ENCODE assay signal across 1 cellular context in the genomic region with DNA sequence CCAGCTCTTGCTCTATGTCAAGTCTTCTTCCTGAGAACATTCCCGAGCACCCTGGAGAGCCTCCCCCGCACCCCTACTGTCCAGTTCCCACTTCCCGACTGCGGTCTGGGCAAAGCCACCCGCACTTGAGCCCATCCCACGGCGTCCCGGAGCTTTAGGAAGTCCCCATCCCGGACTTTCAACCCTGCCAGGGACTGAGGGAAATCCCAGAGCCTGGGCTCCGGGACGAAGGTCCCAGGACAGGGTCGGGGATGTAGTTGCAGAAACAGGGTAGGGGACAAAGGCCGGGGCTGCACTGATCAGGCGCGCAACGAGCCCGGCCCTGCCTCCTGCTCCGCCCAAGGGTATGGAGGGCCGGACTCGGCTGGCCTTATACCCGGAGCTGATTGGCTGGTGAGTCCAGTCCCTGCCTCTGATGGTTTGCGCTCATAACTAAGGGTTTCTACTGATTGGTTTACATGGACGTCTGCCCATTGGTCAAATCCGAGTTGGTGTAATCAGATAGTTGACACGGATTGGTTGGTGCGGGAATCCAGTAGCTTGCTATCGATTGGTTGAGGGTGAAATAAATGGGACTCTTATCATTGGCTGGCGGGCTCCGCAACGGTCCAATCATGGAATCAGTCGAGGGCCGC.
TF ChIP-seq lines count a peak whose summit lies in the region.

No MANE protein-coding gene starts in this region.

TF ChIP-seq in HepG2, 621 proteins besides CTCF, POLR2A, EP300 and RAD21 (continued from another document and continues in another):
- TF ChIP-seq HNRNPL (IDR thresholded peaks at IDR 0.05; ENCODE audit: low read depth, low read length) (0 out of 2 replicates have a peak, but pooled peaks have one; percentile 76), THAP11 (CRISPR knock-in tag; IDR thresholded peaks at IDR 0.05) (peak; percentile 56; the same call in 1 of the 2 replicates), SP4 (CRISPR knock-in tag; IDR thresholded peaks at IDR 0.05) (no peak), ZNF430 (CRISPR knock-in tag; IDR thresholded peaks at IDR 0.05) (peak; percentile 82; the same call in 1 of the 2 replicates), SP5 (CRISPR knock-in tag; IDR thresholded peaks at IDR 0.05; ENCODE audit: borderline replicate concordance, low read depth) (peak; percentile 91), ZSCAN25 (CRISPR knock-in tag; IDR thresholded peaks at IDR 0.05) (peak; percentile 78; the same call in 1 of the 2 replicates), NR2F2 (IDR thresholded peaks at IDR 0.05; ENCODE audit: borderline replicate concordance, low read depth) (peak; percentile 39; the same call in 1 of the 2 replicates), PRDM15 (CRISPR knock-in tag; IDR thresholded peaks at IDR 0.05) (peak; percentile 84), ADNP (CRISPR knock-in tag; IDR thresholded peaks at IDR 0.05) (no peak), ZNF343 (CRISPR knock-in tag; IDR thresholded peaks at IDR 0.05) (peak; percentile 2; the same call in 1 of the 2 replicates), SCMH1 (CRISPR knock-in tag; IDR thresholded peaks at IDR 0.05; ENCODE audit: borderline replicate concordance) (no peak), BORCS8-MEF2B (CRISPR knock-in tag; IDR thresholded peaks at IDR 0.05) (no peak), CHD4 (IDR thresholded peaks at IDR 0.05; ENCODE audit: borderline replicate concordance, low read length) (no peak), CCDC6 (CRISPR knock-in tag; IDR thresholded peaks at IDR 0.05) (no peak), PHF20 (CRISPR knock-in tag; IDR thresholded peaks at IDR 0.05) (no peak), IRF2 (CRISPR knock-in tag; IDR thresholded peaks at IDR 0.05) (peak; percentile 48; the same call in 1 of the 2 replicates), RARG (CRISPR knock-in tag; IDR thresholded peaks at IDR 0.05; ENCODE audit: low read depth) (no peak), MYC (CRISPR knock-in tag; IDR thresholded peaks at IDR 0.05; ENCODE audit: borderline replicate concordance) (no peak; the same call in 1 of the 2 replicates), NR2F6 (IDR thresholded peaks at IDR 0.05) (peak; percentile 66; the same call in 1 of the 2 replicates), NR2F6 (CRISPR knock-in tag; IDR thresholded peaks at IDR 0.05) (peak; percentile 71), ZNF558 (CRISPR knock-in tag; IDR thresholded peaks at IDR 0.05; ENCODE audit: borderline replicate concordance) (no peak), PAX8 (CRISPR knock-in tag; IDR thresholded peaks at IDR 0.05; ENCODE audit: borderline replicate concordance) (no peak), ZNF530 (CRISPR knock-in tag; IDR thresholded peaks at IDR 0.05; ENCODE audit: low read depth) (no peak), LBX2 (CRISPR knock-in tag; IDR thresholded peaks at IDR 0.05; ENCODE audit: borderline replicate concordance) (no peak), SMAD9 (CRISPR knock-in tag; IDR thresholded peaks at IDR 0.05) (no peak), HOXD1 (CRISPR knock-in tag; IDR thresholded peaks at IDR 0.05) (no peak), ZNF496 (CRISPR knock-in tag; IDR thresholded peaks at IDR 0.05; ENCODE audit: insufficient replicate concordance) (no peak), TARDBP (CRISPR knock-in tag; IDR thresholded peaks at IDR 0.05) (peak; percentile 68; the same call in 1 of the 2 replicates), ZNF75D (CRISPR knock-in tag; IDR thresholded peaks at IDR 0.05; ENCODE audit: borderline replicate concordance) (no peak), HIVEP1 (CRISPR knock-in tag; IDR thresholded peaks at IDR 0.05) (peak; percentile 100), FOSL2 (CRISPR knock-in tag; IDR thresholded peaks at IDR 0.05) (no peak), ZNF7 (CRISPR knock-in tag; IDR thresholded peaks at IDR 0.05) (no peak)
- TF ChIP-seq, protein P1, sequence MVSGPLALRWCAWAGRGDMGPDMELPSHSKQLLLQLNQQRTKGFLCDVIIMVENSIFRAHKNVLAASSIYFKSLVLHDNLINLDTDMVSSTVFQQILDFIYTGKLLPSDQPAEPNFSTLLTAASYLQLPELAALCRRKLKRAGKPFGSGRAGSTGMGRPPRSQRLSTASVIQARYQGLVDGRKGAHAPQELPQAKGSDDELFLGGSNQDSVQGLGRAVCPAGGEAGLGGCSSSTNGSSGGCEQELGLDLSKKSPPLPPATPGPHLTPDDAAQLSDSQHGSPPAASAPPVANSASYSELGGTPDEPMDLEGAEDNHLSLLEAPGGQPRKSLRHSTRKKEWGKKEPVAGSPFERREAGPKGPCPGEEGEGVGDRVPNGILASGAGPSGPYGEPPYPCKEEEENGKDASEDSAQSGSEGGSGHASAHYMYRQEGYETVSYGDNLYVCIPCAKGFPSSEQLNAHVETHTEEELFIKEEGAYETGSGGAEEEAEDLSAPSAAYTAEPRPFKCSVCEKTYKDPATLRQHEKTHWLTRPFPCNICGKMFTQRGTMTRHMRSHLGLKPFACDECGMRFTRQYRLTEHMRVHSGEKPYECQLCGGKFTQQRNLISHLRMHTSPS (CRISPR knock-in tag; IDR thresholded peaks at IDR 0.05; ENCODE audit: low read depth), result 0 out of 2 replicates have a peak, but pooled peaks have one; percentile 25
- TF ChIP-seq, protein P2, sequence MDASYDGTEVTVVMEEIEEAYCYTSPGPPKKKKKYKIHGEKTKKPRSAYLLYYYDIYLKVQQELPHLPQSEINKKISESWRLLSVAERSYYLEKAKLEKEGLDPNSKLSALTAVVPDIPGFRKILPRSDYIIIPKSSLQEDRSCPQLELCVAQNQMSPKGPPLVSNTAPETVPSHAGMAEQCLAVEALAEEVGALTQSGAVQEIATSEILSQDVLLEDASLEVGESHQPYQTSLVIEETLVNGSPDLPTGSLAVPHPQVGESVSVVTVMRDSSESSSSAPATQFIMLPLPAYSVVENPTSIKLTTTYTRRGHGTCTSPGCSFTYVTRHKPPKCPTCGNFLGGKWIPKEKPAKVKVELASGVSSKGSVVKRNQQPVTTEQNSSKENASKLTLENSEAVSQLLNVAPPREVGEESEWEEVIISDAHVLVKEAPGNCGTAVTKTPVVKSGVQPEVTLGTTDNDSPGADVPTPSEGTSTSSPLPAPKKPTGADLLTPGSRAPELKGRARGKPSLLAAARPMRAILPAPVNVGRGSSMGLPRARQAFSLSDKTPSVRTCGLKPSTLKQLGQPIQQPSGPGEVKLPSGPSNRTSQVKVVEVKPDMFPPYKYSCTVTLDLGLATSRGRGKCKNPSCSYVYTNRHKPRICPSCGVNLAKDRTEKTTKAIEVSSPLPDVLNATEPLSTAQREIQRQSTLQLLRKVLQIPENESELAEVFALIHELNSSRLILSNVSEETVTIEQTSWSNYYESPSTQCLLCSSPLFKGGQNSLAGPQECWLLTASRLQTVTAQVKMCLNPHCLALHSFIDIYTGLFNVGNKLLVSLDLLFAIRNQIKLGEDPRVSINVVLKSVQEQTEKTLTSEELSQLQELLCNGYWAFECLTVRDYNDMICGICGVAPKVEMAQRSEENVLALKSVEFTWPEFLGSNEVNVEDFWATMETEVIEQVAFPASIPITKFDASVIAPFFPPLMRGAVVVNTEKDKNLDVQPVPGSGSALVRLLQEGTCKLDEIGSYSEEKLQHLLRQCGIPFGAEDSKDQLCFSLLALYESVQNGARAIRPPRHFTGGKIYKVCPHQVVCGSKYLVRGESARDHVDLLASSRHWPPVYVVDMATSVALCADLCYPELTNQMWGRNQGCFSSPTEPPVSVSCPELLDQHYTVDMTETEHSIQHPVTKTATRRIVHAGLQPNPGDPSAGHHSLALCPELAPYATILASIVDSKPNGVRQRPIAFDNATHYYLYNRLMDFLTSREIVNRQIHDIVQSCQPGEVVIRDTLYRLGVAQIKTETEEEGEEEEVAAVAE (CRISPR knock-in tag; IDR thresholded peaks at IDR 0.05; ENCODE audit: borderline replicate concordance), result 0 out of 2 replicates have a peak, but pooled peaks have one; percentile 82
- TF ChIP-seq, protein P3, sequence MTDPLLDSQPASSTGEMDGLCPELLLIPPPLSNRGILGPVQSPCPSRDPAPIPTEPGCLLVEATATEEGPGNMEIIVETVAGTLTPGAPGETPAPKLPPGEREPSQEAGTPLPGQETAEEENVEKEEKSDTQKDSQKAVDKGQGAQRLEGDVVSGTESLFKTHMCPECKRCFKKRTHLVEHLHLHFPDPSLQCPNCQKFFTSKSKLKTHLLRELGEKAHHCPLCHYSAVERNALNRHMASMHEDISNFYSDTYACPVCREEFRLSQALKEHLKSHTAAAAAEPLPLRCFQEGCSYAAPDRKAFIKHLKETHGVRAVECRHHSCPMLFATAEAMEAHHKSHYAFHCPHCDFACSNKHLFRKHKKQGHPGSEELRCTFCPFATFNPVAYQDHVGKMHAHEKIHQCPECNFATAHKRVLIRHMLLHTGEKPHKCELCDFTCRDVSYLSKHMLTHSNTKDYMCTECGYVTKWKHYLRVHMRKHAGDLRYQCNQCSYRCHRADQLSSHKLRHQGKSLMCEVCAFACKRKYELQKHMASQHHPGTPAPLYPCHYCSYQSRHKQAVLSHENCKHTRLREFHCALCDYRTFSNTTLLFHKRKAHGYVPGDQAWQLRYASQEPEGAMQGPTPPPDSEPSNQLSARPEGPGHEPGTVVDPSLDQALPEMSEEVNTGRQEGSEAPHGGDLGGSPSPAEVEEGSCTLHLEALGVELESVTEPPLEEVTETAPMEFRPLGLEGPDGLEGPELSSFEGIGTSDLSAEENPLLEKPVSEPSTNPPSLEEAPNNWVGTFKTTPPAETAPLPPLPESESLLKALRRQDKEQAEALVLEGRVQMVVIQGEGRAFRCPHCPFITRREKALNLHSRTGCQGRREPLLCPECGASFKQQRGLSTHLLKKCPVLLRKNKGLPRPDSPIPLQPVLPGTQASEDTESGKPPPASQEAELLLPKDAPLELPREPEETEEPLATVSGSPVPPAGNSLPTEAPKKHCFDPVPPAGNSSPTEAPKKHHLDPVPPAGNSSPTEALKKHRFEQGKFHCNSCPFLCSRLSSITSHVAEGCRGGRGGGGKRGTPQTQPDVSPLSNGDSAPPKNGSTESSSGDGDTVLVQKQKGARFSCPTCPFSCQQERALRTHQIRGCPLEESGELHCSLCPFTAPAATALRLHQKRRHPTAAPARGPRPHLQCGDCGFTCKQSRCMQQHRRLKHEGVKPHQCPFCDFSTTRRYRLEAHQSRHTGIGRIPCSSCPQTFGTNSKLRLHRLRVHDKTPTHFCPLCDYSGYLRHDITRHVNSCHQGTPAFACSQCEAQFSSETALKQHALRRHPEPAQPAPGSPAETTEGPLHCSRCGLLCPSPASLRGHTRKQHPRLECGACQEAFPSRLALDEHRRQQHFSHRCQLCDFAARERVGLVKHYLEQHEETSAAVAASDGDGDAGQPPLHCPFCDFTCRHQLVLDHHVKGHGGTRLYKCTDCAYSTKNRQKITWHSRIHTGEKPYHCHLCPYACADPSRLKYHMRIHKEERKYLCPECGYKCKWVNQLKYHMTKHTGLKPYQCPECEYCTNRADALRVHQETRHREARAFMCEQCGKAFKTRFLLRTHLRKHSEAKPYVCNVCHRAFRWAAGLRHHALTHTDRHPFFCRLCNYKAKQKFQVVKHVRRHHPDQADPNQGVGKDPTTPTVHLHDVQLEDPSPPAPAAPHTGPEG (CRISPR knock-in tag; IDR thresholded peaks at IDR 0.05), result no peak
- TF ChIP-seq, protein P4, sequence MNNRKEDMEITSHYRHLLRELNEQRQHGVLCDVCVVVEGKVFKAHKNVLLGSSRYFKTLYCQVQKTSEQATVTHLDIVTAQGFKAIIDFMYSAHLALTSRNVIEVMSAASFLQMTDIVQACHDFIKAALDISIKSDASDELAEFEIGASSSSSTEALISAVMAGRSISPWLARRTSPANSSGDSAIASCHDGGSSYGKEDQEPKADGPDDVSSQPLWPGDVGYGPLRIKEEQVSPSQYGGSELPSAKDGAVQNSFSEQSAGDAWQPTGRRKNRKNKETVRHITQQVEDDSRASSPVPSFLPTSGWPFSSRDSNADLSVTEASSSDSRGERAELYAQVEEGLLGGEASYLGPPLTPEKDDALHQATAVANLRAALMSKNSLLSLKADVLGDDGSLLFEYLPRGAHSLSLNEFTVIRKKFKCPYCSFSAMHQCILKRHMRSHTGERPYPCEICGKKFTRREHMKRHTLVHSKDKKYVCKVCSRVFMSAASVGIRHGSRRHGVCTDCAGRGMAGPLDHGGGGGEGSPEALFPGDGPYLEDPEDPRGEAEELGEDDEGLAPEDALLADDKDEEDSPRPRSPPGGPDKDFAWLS (CRISPR knock-in tag; IDR thresholded peaks at IDR 0.05; ENCODE audit: borderline replicate concordance), result no peak
- TF ChIP-seq, protein P5, sequence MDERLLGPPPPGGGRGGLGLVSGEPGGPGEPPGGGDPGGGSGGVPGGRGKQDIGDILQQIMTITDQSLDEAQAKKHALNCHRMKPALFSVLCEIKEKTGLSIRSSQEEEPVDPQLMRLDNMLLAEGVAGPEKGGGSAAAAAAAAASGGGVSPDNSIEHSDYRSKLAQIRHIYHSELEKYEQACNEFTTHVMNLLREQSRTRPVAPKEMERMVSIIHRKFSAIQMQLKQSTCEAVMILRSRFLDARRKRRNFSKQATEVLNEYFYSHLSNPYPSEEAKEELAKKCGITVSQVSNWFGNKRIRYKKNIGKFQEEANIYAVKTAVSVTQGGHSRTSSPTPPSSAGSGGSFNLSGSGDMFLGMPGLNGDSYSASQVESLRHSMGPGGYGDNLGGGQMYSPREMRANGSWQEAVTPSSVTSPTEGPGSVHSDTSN (CRISPR knock-in tag; IDR thresholded peaks at IDR 0.05), result no peak
